Comparison of ENCODE assay signal across 16 cellular contexts in the genomic region with DNA sequence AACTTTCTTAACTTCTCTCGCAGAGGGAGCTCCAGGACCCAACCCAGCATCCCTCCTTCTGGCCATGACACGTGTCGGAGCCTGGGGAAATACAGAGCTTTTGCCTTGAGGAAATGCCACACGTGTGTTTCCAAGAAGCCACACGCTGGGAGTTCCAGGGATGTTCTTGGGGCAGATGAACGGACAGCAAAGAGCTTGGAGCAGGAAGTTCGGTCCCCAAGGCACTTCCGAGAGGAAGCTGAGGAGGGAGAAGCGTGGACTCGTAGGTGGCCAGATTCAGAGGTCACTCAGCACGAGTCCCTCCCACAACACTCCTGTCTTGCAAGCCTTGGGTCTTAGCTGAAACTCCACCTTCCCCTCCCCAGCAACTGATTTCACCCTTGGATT. TPM values are rescaled to one million over a fixed set of nuclear protein-coding genes. Genes with fewer than 3 reads are reported as not detected.
DNase-seq lines count a peak whose midpoint lies in the region; ATAC-seq and TF ChIP-seq lines count a peak whose summit lies in the region.
"Had no signal": no experiment of that assay in that cellular context is flagged by ENCODE, and none has a peak within 500 bp of the region (broad histone marks: within the 10 kb centered on the region; RNA-seq: fewer than 3 reads in every experiment).

No MANE protein-coding gene starts in this region.

- intact Hi-C loops in Right ventricle myocardium inferior (cut with DNase I) (no loop called here), cardiac septum (cut with DNase I) (no loop called here), uterus (cut with DNase I; ENCODE audit: low total_unique reads) (loop anchor here (10.0 kb wide), 1 partner anchor 447 kb away; no protein-coding TSS in a partner anchor), ovary (cut with DNase I) (loop anchor here in 2 of 4 donors (10.0 kb wide), 2 partner anchors 67 to 333 kb away; no protein-coding TSS in a partner anchor)

- TF ChIP-seq CTCF in choroid plexus epithelial cell (conservative IDR thresholded peaks at IDR 0.05; ENCODE audit: low read depth, low read length) (no peak), uterus (IDR thresholded peaks at IDR 0.05) (no peak), ovary (IDR thresholded peaks at IDR 0.05) (no peak)

- no peak overlapping the region for H3K4me3 ChIP-seq in choroid plexus epithelial cell (ENCODE audit: low read depth, low read length)
- no peak overlapping the region for H3K4me3 ChIP-seq in mesodermal cell (ENCODE audit: extremely low read depth, insufficient read depth, low read length, poor library complexity, severe bottlenecking)
- H3K4me3 ChIP-seq in uterus = no peak overlapping the region
- no peak overlapping the region for H3K4me3 ChIP-seq in ovary
- H3K4me3 ChIP-seq: cardiac muscle cell, left lung, testis had no signal

- peak; percentile 58 for ATAC-seq in Right ventricle myocardium inferior
- ATAC-seq: left lung had no signal

- DNase-seq in Right ventricle myocardium inferior (ENCODE audit: missing footprints) (no peak), cardiac septum (ENCODE audit: low spot score) (no peak), choroid plexus epithelial cell (ENCODE audit: low read depth) (peak; percentile 33), uterus (peak in 1 of 2 donors; percentile 43), ovary (no peak), NCI-H2196 treated with DMSO at 0.1 percent for 48 hours (lab: John Stamatoyannopoulos, UW; ENCODE audit: unreplicated experiment) (no peak), NCI-H774 (lab: John Stamatoyannopoulos, UW) (no peak)
- DNase-seq: DMS153, glutamatergic neuron, H7, left lung, NCI-H2029, SIG-M5, testis had no signal

- no peaks in the 10 kb centered on the region for H3K9me3 ChIP-seq in mesodermal cell (ENCODE audit: control insufficient read depth, low read length)
- no peaks in the 10 kb centered on the region for H3K9me3 ChIP-seq in uterus
- no peaks in the 10 kb centered on the region for H3K9me3 ChIP-seq in ovary
- H3K9me3 ChIP-seq: left lung, testis had no signal

- no peaks in the 10 kb centered on the region for H3K27me3 ChIP-seq in uterus
- H3K27me3 ChIP-seq in ovary = no peaks in the 10 kb centered on the region
- H3K27me3 ChIP-seq: left lung, testis had no signal

- no peak for TF ChIP-seq POLR2A in uterus (IDR thresholded peaks at IDR 0.05)
- TF ChIP-seq POLR2A in ovary (IDR thresholded peaks at IDR 0.05) = no peak

- H3K27ac ChIP-seq in mesodermal cell (ENCODE audit: low read depth, low read length, severe bottlenecking) (peak overlapping the region; percentile 66), uterus (peak overlapping the region; percentile 42 to 75), ovary (no peak overlapping the region)
- H3K27ac ChIP-seq: cardiac muscle cell, left lung, testis had no signal

- 80 to 88% methylated on average over 6 to 11 of the region's 11 CpGs for WGBS in mesodermal cell (ENCODE audit: insufficient coverage in 2 of 2), 2 experiments
- WGBS in ovary, 3 donors = 92% methylated on average over 11 of the region's 11 CpGs

- H3K36me3 ChIP-seq in mesodermal cell (ENCODE audit: control insufficient read depth, insufficient read depth, low read length) (no peaks in the 10 kb centered on the region), uterus (no peaks in the 10 kb centered on the region), ovary (no peaks in the 10 kb centered on the region)
- H3K36me3 ChIP-seq: cardiac muscle cell, left lung had no signal

- peaks cover 18% of the 10 kb centered on the region for H3K4me1 ChIP-seq in mesodermal cell (ENCODE audit: control insufficient read depth, insufficient read depth, low read length, poor library complexity, severe bottlenecking)
- no peaks in the 10 kb centered on the region for H3K4me1 ChIP-seq in uterus
- no peaks in the 10 kb centered on the region for H3K4me1 ChIP-seq in ovary (ENCODE audit: insufficient read depth)
- H3K4me1 ChIP-seq: testis had no signal

- TF ChIP-seq EP300 in ovary (IDR thresholded peaks at IDR 0.05) = no peak

RNA-seq across cellular contexts. Expression of a gene that starts 34.8 kb away (rescaled TPM):
- total RNA-seq in Right ventricle myocardium inferior (53.2 TPM), cardiac septum (54.2 TPM), uterus (10 to 100 TPM; 24.1 to 80.9 (median 58.3) TPM), ovary (10 to 100 TPM; 24.4 to 68.0 (median 40.4) TPM)
- 90.5 TPM for polyA plus RNA-seq in mesodermal cell (2013, experiment 1 of 2)
- polyA plus RNA-seq in mesodermal cell (2013, experiment 2 of 2) = 75.7 TPM
- 10 to 100 TPM; 33.2 to 64.8 TPM for polyA plus RNA-seq in ovary

Comparison
In these comparisons a context has a peak if more than half of its experiments do, and no peak if none do; other contexts are left out.
1. H3K27ac ChIP-seq: peak in mesodermal cell (single experiment) and uterus (2 of 2); none in ovary (0 of 2).